ENCODE assay signal across 29 cellular contexts in genomic region chr15:98999233-98999632, GRCh38. TPM values are rescaled to one million over a fixed set of nuclear protein-coding genes. Genes with fewer than 3 reads are reported as not detected.
"Had no signal": no experiment of that assay in that cellular context is flagged by ENCODE, and none has a peak within 500 bp of the region (broad histone marks: within the 10 kb centered on the region; RNA-seq: fewer than 3 reads in every experiment).

No MANE protein-coding gene starts in this region.

- H3K27me3 ChIP-seq: colonic mucosa, esophagus squamous epithelium, gastrocnemius medialis, heart right ventricle, left lung had no signal

- H3K27ac ChIP-seq: colonic mucosa, epithelial cell of prostate, esophagus squamous epithelium, heart right ventricle, left lung, lower lobe of right lung had no signal

- H3K4me3 ChIP-seq: colonic mucosa, esophagus squamous epithelium, gastrocnemius medialis, heart right ventricle, left lung, lower lobe of right lung had no signal

- H3K9me3 ChIP-seq: colonic mucosa, esophagus squamous epithelium, gastrocnemius medialis, left lung, lower lobe of right lung had no signal

- ATAC-seq: effector memory CD8-positive, alpha-beta T cell; esophagus mucosa; gastrocnemius medialis; heart right ventricle; left lung; left ventricle myocardium superior; lower lobe of right lung had no signal

- DNase-seq: colonic mucosa; cortex of kidney; effector CD8-positive, alpha-beta T cell; effector memory CD8-positive, alpha-beta T cell; endodermal cell; erythroblast; esophagus squamous epithelium; foreskin fibroblast; foreskin melanocyte; gastrocnemius medialis; glutamatergic neuron; head of caudate nucleus; heart right ventricle; hippocampal formation; left cardiac atrium; left lung; left ventricle myocardium superior; lower lobe of right lung; mesenchymal stem cell; midbrain had no signal

- H3K36me3 ChIP-seq: colonic mucosa, esophagus squamous epithelium, gastrocnemius medialis, heart right ventricle, left lung, lower lobe of right lung had no signal

- FAIRE-seq: endometrium, islet of Langerhans, keratinocyte had no signal

- H3K4me1 ChIP-seq: colonic mucosa, left lung, lower lobe of right lung had no signal

RNA-seq across cellular contexts. Expression of gene PGPEP1L, which starts 8.4 kb away (rescaled TPM):
- total RNA-seq: colonic mucosa, endodermal cell, esophagus mucosa, esophagus squamous epithelium, glomerular endothelial cell, left lung, lower leg skin, lower lobe of right lung, lung microvascular endothelial cell, mononuclear cell had no signal
- polyA plus RNA-seq: keratinocyte had no signal
